24 cellular contexts compared by ENCODE assay signal in genomic region chr4:57905965-57906364, GRCh38.
"Had no signal": no experiment of that assay in that cellular context is flagged by ENCODE, and none has a peak within 500 bp of the region (broad histone marks: within the 10 kb centered on the region; RNA-seq: fewer than 3 reads in every experiment).

No MANE protein-coding gene starts in this region.

- ATAC-seq: effector memory CD8-positive, alpha-beta T cell; esophagus mucosa; heart right ventricle; left lobe of liver; natural killer cell; psoas muscle; right cardiac atrium; stimulated activated effector memory CD8-positive, alpha-beta T cell treated with anti-CD3 and anti-CD28 coated beads, Interleukin-12 subunit alpha, Interleukin-12 subunit beta, amount 100 ng/mL, for 72 hours had no signal

- H3K4me3 ChIP-seq: coronary artery, heart right ventricle, lung, ovary, psoas muscle, sigmoid colon, stomach, thyroid gland had no signal

- H3K9me3 ChIP-seq: heart right ventricle, ovary, psoas muscle, sigmoid colon, stomach, thyroid gland had no signal

- H3K36me3 ChIP-seq: heart right ventricle, ovary, sigmoid colon, stomach, thyroid gland had no signal

- DNase-seq: dermis blood vessel endothelial cell; effector memory CD8-positive, alpha-beta T cell; foreskin melanocyte; glutamatergic neuron; heart right ventricle; hippocampal formation; natural killer cell; occipital lobe; ovary; posterior cingulate gyrus; psoas muscle; sigmoid colon; stimulated activated CD4-positive, alpha-beta T cell treated with anti-CD3 and anti-CD28 coated beads, Interleukin-2, amount 100 ng/mL, for 24 hours; stimulated activated CD4-positive, alpha-beta T cell treated with anti-CD3 and anti-CD28 coated beads, Interleukin-4, amount 100 ng/mL, for 24 hours; stimulated activated naive CD4-positive, alpha-beta T cell treated with Interleukin-2 at 50 U/mL for 16 hours; stomach; thyroid gland had no signal

- H3K4me1 ChIP-seq: heart right ventricle, psoas muscle, sigmoid colon, stomach, thyroid gland had no signal

- H3K27ac ChIP-seq: coronary artery, epithelial cell of prostate, heart right ventricle, ovary, psoas muscle, sigmoid colon, stomach, thyroid gland had no signal

- H3K27me3 ChIP-seq: heart right ventricle, ovary, sigmoid colon, stomach, thyroid gland had no signal
